ENCODE assay signal across 11 cellular contexts in the genomic region with DNA sequence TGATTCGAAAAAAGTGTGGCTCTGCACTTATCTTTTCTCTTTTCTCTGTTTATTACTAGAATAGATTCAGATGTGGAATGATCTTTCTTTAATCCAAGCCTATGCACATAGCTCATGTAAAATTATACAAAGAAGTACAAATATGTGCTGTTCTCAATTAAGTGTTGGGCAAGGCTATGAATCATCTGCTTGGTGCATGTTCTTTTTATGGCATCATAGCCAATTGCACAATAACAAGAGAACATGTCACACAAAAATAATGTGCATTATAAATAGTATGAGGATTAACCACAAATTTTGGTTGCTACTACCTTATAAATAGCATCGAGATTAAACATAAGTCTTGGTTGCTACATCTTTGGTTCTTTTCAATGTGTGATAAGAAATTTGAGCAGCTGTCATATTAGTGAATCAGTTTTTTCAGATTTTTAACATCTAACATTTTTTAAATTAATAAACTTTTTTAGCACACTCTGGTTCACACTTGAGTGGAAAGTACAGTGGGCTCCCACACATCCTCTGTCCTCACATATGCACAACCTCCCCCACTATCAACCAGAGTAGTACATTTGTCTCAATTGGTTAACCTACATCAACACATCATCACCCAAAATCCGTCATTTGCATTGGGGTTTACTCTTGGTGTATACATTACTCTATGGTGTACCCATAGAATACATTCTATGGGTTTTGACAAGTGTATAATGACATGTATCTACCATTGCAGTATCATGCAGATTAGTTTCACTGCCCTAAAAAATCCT. TPM values are rescaled to one million over a fixed set of nuclear protein-coding genes. Genes with fewer than 3 reads are reported as not detected.
DNase-seq lines count a peak whose midpoint lies in the region; ATAC-seq and TF ChIP-seq lines count a peak whose summit lies in the region.
"Had no signal": no experiment of that assay in that cellular context is flagged by ENCODE, and none has a peak within 500 bp of the region (broad histone marks: within the 10 kb centered on the region; RNA-seq: fewer than 3 reads in every experiment).

No MANE protein-coding gene starts in this region.

- peak overlapping the region; percentile 54 for H3K27ac ChIP-seq in RWPE2 (ENCODE audit: poor library complexity, severe bottlenecking)
- peak overlapping the region; percentile 76 for H3K27ac ChIP-seq in smooth muscle cell (ENCODE audit: low read depth)
- H3K27ac ChIP-seq in transverse colon = peak overlapping the region in 2 of 4 donors; percentile 27 to 33
- H3K27ac ChIP-seq: right lobe of liver had no signal

- H3K4me2 ChIP-seq in smooth muscle cell = peak overlapping the region; percentile 46

- H3K9me3 ChIP-seq in RWPE2 (ENCODE audit: severe bottlenecking) = no peaks in the 10 kb centered on the region
- H3K9me3 ChIP-seq in smooth muscle cell (replicated peaks; ENCODE audit: low read depth) = no peaks in the 10 kb centered on the region
- no peaks in the 10 kb centered on the region for H3K9me3 ChIP-seq in transverse colon
- H3K9me3 ChIP-seq: right lobe of liver had no signal

- no peak for TF ChIP-seq POLR2A in transverse colon (IDR thresholded peaks at IDR 0.05)

- no peak for TF ChIP-seq EP300 in transverse colon (IDR thresholded peaks at IDR 0.05; ENCODE audit: low read depth)

- ATAC-seq in RWPE2 (ENCODE audit: low read depth) (peak; percentile 86), GM18907 (IDR thresholded peaks at IDR 0.05; ENCODE audit: unreplicated experiment) (no peak)
- no peak for ATAC-seq in stimulated activated effector memory CD8-positive, alpha-beta T cell treated with anti-CD3 and anti-CD28 coated beads, Interleukin-12 subunit alpha, Interleukin-12 subunit beta, amount 100 ng/mL, for 72 hours

- WGBS in smooth muscle cell (ENCODE audit: low lambda C conversion rate) = 44% methylated on average over 3 of the region's 3 CpGs
- WGBS in transverse colon (ENCODE audit: low coverage in 1 of 2), 2 donors = 54 to 63% methylated on average over 3 of the region's 3 CpGs

- H3K4me3 ChIP-seq in RWPE2 (ENCODE audit: severe bottlenecking) (no peak overlapping the region), smooth muscle cell (no peak overlapping the region), transverse colon (no peak overlapping the region)
- H3K4me3 ChIP-seq: right lobe of liver had no signal

- H3K36me3 ChIP-seq in RWPE2 (ENCODE audit: low read depth) = no peaks in the 10 kb centered on the region
- H3K36me3 ChIP-seq in smooth muscle cell (ENCODE audit: low read depth) = no peaks in the 10 kb centered on the region
- no peaks in the 10 kb centered on the region for H3K36me3 ChIP-seq in transverse colon
- H3K36me3 ChIP-seq: right lobe of liver had no signal

- DNase-seq in H4 (ENCODE audit: low spot score) (peak; percentile 85), RWPE2 (ENCODE audit: low spot score) (no peak), fibroblast of the conjunctiva (ENCODE audit: low read depth) (peak; percentile 96), smooth muscle cell (lab: John Stamatoyannopoulos, UW; ENCODE audit: unreplicated experiment) (no peak), transverse colon (no peak)
- DNase-seq in NK-92 treated with Interleukin-12 subunit alpha and Interleukin-12 subunit beta, amount 100 ng/mL, for 24 hours (lab: John Stamatoyannopoulos, UW) = no peak
- no peak for DNase-seq in stimulated activated effector memory CD8-positive, alpha-beta T cell treated with anti-CD3 and anti-CD28 coated beads, Interleukin-12 subunit alpha, Interleukin-12 subunit beta, amount 100 ng/mL, for 72 hours (ENCODE audit: low spot score in 2 of 2)
- DNase-seq: activated T-cell treated with anti-CD3 and anti-CD28 coated beads for 4 hours, glutamatergic neuron, right lobe of liver had no signal

- H4K20me1 ChIP-seq in smooth muscle cell (ENCODE audit: low read depth) = no peaks in the 10 kb centered on the region

- intact Hi-C loops in transverse colon (cut with DNase I; ENCODE audit: low total_unique reads) = no loop called here

- H3K9ac ChIP-seq in smooth muscle cell (ENCODE audit: low read depth) = peak overlapping the region; percentile 15

- no peaks in the 10 kb centered on the region for H3K79me2 ChIP-seq in smooth muscle cell (ENCODE audit: low read depth)

- peaks cover 4% of the 10 kb centered on the region for H3F3A ChIP-seq in smooth muscle cell (ENCODE audit: low read depth)

- no peaks in the 10 kb centered on the region for H3K9me3 Mint-ChIP-seq in stimulated activated effector memory CD8-positive, alpha-beta T cell treated with anti-CD3 and anti-CD28 coated beads, Interleukin-12 subunit alpha, Interleukin-12 subunit beta, amount 100 ng/mL, for 72 hours

- TF ChIP-seq CTCF in RWPE2 (IDR thresholded peaks at IDR 0.05; ENCODE audit: poor library complexity, severe bottlenecking) = no peak
- TF ChIP-seq CTCF in smooth muscle cell (IDR thresholded peaks at IDR 0.05; ENCODE audit: borderline replicate concordance, insufficient read depth, poor library complexity, severe bottlenecking) = no peak
- TF ChIP-seq CTCF in transverse colon (IDR thresholded peaks at IDR 0.05) = no peak

- H3K4me1 ChIP-seq in RWPE2 (ENCODE audit: insufficient read depth, poor library complexity, severe bottlenecking) (peaks cover 18% of the 10 kb centered on the region), smooth muscle cell (ENCODE audit: low read depth) (peaks cover 7% of the 10 kb centered on the region), transverse colon (peaks cover 0 to 4% (median 0%) of the 10 kb centered on the region in 4 donors)
- H3K4me1 ChIP-seq: right lobe of liver had no signal

- H3K27me3 ChIP-seq in RWPE2 (ENCODE audit: insufficient read depth, poor library complexity, severe bottlenecking) (no peaks in the 10 kb centered on the region), smooth muscle cell (ENCODE audit: low read depth) (no peaks in the 10 kb centered on the region), transverse colon (no peaks in the 10 kb centered on the region)
- H3K27me3 ChIP-seq: right lobe of liver had no signal

- in situ Hi-C loops in transverse colon (cut with MboI; ENCODE audit: low pct_ligation_motif_present in 1 of 4, low pct_unique_long_range_greater_than_20kb in 1 of 4, low sequenced_read_pairs in 3 of 4) = loop anchor here in 2 of 4 donors (10.0 to 25.0 kb wide), 2 partner anchors 75 to 132 kb away; a partner anchor contains a TSS

- no peak overlapping the region for H2AFZ ChIP-seq in smooth muscle cell (ENCODE audit: low read depth)

- no peak overlapping the region for H3K4me3 Mint-ChIP-seq in stimulated activated effector memory CD8-positive, alpha-beta T cell treated with anti-CD3 and anti-CD28 coated beads, Interleukin-12 subunit alpha, Interleukin-12 subunit beta, amount 100 ng/mL, for 72 hours

- H3K4me1 Mint-ChIP-seq in stimulated activated effector memory CD8-positive, alpha-beta T cell treated with anti-CD3 and anti-CD28 coated beads, Interleukin-12 subunit alpha, Interleukin-12 subunit beta, amount 100 ng/mL, for 72 hours = no peaks in the 10 kb centered on the region

- no peak overlapping the region for H3K27ac Mint-ChIP-seq in stimulated activated effector memory CD8-positive, alpha-beta T cell treated with anti-CD3 and anti-CD28 coated beads, Interleukin-12 subunit alpha, Interleukin-12 subunit beta, amount 100 ng/mL, for 72 hours

- no peaks in the 10 kb centered on the region for H3K36me3 Mint-ChIP-seq in stimulated activated effector memory CD8-positive, alpha-beta T cell treated with anti-CD3 and anti-CD28 coated beads, Interleukin-12 subunit alpha, Interleukin-12 subunit beta, amount 100 ng/mL, for 72 hours

RNA-seq across cellular contexts. Expression of a gene that starts 6.8 kb away (rescaled TPM):
- 14.3 and 16.7 TPM in 2 replicates for total RNA-seq in H4 (2014; rRNA removed; shearing (Covaris generic))
- total RNA-seq in smooth muscle cell = 42.9 and 46.5 TPM in 2 replicates
- polyA plus RNA-seq in smooth muscle cell = 36.5 and 50.0 TPM in 2 replicates
- 10 to 100 TPM in 1 of 4 donors, 1 to 10 TPM in 3; 1.5 to 30.3 (median 6.0) TPM for total RNA-seq in transverse colon

Comparison
In these comparisons a context has a peak if more than half of its experiments do, and no peak if none do; other contexts are left out.
1. DNase-seq: peak in H4 (single experiment) and fibroblast of the conjunctiva (single experiment); none in RWPE2 (single experiment), smooth muscle cell (single experiment), NK-92 treated with Interleukin-12 subunit alpha and Interleukin-12 subunit beta, amount 100 ng/mL, for 24 hours (single experiment), stimulated activated effector memory CD8-positive, alpha-beta T cell treated with anti-CD3 and anti-CD28 coated beads, Interleukin-12 subunit alpha, Interleukin-12 subunit beta, amount 100 ng/mL, for 72 hours (0 of 2) and transverse colon (single experiment).